In genomic region chr12:1670244-1670814, GRCh38 we compare ENCODE assay signal across 20 cellular contexts. TPM values are rescaled to one million over a fixed set of nuclear protein-coding genes. Genes with fewer than 3 reads are reported as not detected.
DNase-seq lines count a peak whose midpoint lies in the region; ATAC-seq and TF ChIP-seq lines count a peak whose summit lies in the region.
"Had no signal": no experiment of that assay in that cellular context is flagged by ENCODE, and none has a peak within 500 bp of the region (broad histone marks: within the 10 kb centered on the region; RNA-seq: fewer than 3 reads in every experiment).

No MANE protein-coding gene starts in this region.

- no peaks in the 10 kb centered on the region for H3K27me3 ChIP-seq in H9 (ENCODE audit: insufficient read depth, low read length)
- no peaks in the 10 kb centered on the region for H3K27me3 ChIP-seq in PC-9 (ENCODE audit: insufficient read depth, low read depth)
- H3K27me3 ChIP-seq in right atrium auricular region = no peaks in the 10 kb centered on the region
- no peaks in the 10 kb centered on the region for H3K27me3 ChIP-seq in dorsolateral prefrontal cortex
- H3K27me3 ChIP-seq: SJSA1 had no signal

- POLR2A ChIA-PET in PC-9 (lab: Charles Lee; ENCODE audit: unreplicated experiment) = interaction anchor here (0.6 to 1.5 kb wide), 9 partner anchors 8 to 1318 kb away, joined by 3 to 25 read pairs (median 5); partner anchors contain the start of gene ADIPOR2

- H3K79me2 ChIP-seq in H9 (ENCODE audit: insufficient read depth, low read length) (no peaks in the 10 kb centered on the region), PC-9 (ENCODE audit: low read depth) (no peaks in the 10 kb centered on the region)

- H3K4me2 ChIP-seq in H9 (ENCODE audit: insufficient read depth, insufficient read length, low read length) (no peak overlapping the region), PC-9 (peak overlapping the region; percentile 56)

- H3K4ac ChIP-seq in H9 (ENCODE audit: low read depth, low read length) = no peak overlapping the region

- no peak overlapping the region for H4K5ac ChIP-seq in H9 (ENCODE audit: insufficient read length, low read depth, low read length)

- TSS peak; percentile 92 for BruUV-seq in PC-9 (replicated peaks; lab: Mats Ljungman, UMichigan)

- H3K27ac ChIP-seq in H9 (ENCODE audit: insufficient read length, low read depth, low read length) (no peak overlapping the region), PC-9 (peak overlapping the region; percentile 90), right atrium auricular region (peak overlapping the region in 1 of 2 donors; percentile 69), dorsolateral prefrontal cortex (peak overlapping the region in 10 of 59 donors; percentile 2 to 71 (median 8))
- H3K27ac ChIP-seq: SJSA1 had no signal

- peak; percentile 26 for DNase-seq in H9
- DNase-seq in PC-9 = peak; percentile 37 to 75
- DNase-seq in right atrium auricular region (ENCODE audit: low spot score) = peak; percentile 30
- no peak for DNase-seq in progenitor cell of endocrine pancreas (ENCODE audit: low spot score, unreplicated experiment)
- DNase-seq in C1 segment of cervical spinal cord (lab: John Stamatoyannopoulos, UW) = no peak
- no peak for DNase-seq in dorsolateral prefrontal cortex
- DNase-seq: AML-193; amniotic stem cell; effector memory CD4-positive, alpha-beta T cell; NCI-H1092 treated with DMSO at 0.1 percent for 48 hours; NCI-H2107; NCI-H526 treated with DMSO at 0.1 percent for 48 hours; stimulated activated CD4-positive, alpha-beta T cell treated with anti-CD3 and anti-CD28 coated beads, Interleukin-4, amount 100 ng/mL, for 1 hour had no signal

- no peak overlapping the region for H3K56ac ChIP-seq in H9 (ENCODE audit: insufficient read length, low read depth, low read length)

- H3K36me3 ChIP-seq in PC-9 (ENCODE audit: low read depth) (no peaks in the 10 kb centered on the region), right atrium auricular region (no peaks in the 10 kb centered on the region)
- H3K36me3 ChIP-seq: SJSA1 had no signal

- H3K23me2 ChIP-seq in H9 (ENCODE audit: insufficient read length, low read depth, low read length, poor library complexity, severe bottlenecking) = no peaks in the 10 kb centered on the region

- no CpG with 5 or more reads among the region's 11 CpGs for WGBS in H9 (ENCODE audit: extremely low coverage, insufficient read length, low lambda C conversion rate)

- no peak overlapping the region for H2BK15ac ChIP-seq in H9 (ENCODE audit: low read depth, low read length)

- no peaks in the 10 kb centered on the region for H4K20me1 ChIP-seq in H9 (ENCODE audit: control insufficient read depth, insufficient read depth, insufficient read length)
- no peaks in the 10 kb centered on the region for H4K20me1 ChIP-seq in PC-9 (ENCODE audit: insufficient read depth)

- H3K4me3 Mint-ChIP-seq in H9 = no peak overlapping the region
- H3K4me3 Mint-ChIP-seq in progenitor cell of endocrine pancreas (ENCODE audit: low read depth) = no peak overlapping the region
- H3K4me3 Mint-ChIP-seq: central memory CD8-positive, alpha-beta T cell had no signal

- CTCF ChIA-PET in PC-9 (lab: Charles Lee) = interaction anchor here (0.5 to 0.7 kb wide), 4 partner anchors 8 to 557 kb away, joined by 3 to 4 read pairs (median 3); no protein-coding TSS in a partner anchor

- H2BK120ac ChIP-seq in H9 (ENCODE audit: low read depth, low read length, poor library complexity, severe bottlenecking) = no peak overlapping the region

- H3K79me1 ChIP-seq in H9 (ENCODE audit: insufficient read depth, low read depth, low read length, poor library complexity, severe bottlenecking) = no peaks in the 10 kb centered on the region

- H3K18ac ChIP-seq in H9 (ENCODE audit: insufficient read length, low read depth, low read length) = no peak overlapping the region

- H3K4me1 ChIP-seq in H9 (ENCODE audit: insufficient read depth, low read length) (no peaks in the 10 kb centered on the region), PC-9 (replicated peaks; ENCODE audit: insufficient read depth) (peaks cover 24% of the 10 kb centered on the region), right atrium auricular region (peaks cover 0 to 18% of the 10 kb centered on the region in 2 donors)

- no peak overlapping the region for H2BK12ac ChIP-seq in H9 (ENCODE audit: insufficient read length, low read depth, low read length)

- H3K27ac Mint-ChIP-seq in H9 (no peak overlapping the region), progenitor cell of endocrine pancreas (peak overlapping the region; percentile 11)
- H3K27ac Mint-ChIP-seq: activated T-helper 2 cell treated with anti-CD3 and anti-CD28 coated beads, Interferon-gamma antibody, Interleukin-2, Interleukin-4, amounts not matched to agents 10 μg/mL and 5 μg/mL and 100 μg/mL, durations not matched to agents 14 hours and 24 hours and 36 hours had no signal

- H3K9me3 ChIP-seq in H9 (ENCODE audit: control insufficient read depth, low read depth, low read length) (no peaks in the 10 kb centered on the region), PC-9 (ENCODE audit: insufficient read depth, low read depth) (no peaks in the 10 kb centered on the region), right atrium auricular region (no peaks in the 10 kb centered on the region)
- H3K9me3 ChIP-seq: SJSA1 had no signal

- no peak overlapping the region for H3K23ac ChIP-seq in H9 (ENCODE audit: insufficient read length, low read depth, low read length)

- no peak overlapping the region for H2AK5ac ChIP-seq in H9 (ENCODE audit: insufficient read length, low read length)

- no peak overlapping the region for H4K8ac ChIP-seq in H9 (replicated peaks; ENCODE audit: insufficient read length, low read depth, low read length)

- no peak overlapping the region for H3K14ac ChIP-seq in H9 (ENCODE audit: insufficient read depth, low read length)

- H2AFZ ChIP-seq in H9 (ENCODE audit: low read length) = no peak overlapping the region
- 0 out of 2 replicates have a peak overlapping the region, but pooled peaks have one; percentile 24 for H2AFZ ChIP-seq in PC-9

- H2BK5ac ChIP-seq in H9 (ENCODE audit: insufficient read length, low read length) = no peak overlapping the region

- peaks cover 13% of the 10 kb centered on the region; the same call in 1 of the 2 replicates for H3F3A ChIP-seq in PC-9 (ENCODE audit: insufficient read depth, low read depth)

- no peaks in the 10 kb centered on the region for H3K9me3 Mint-ChIP-seq in H9
- H3K9me3 Mint-ChIP-seq in progenitor cell of endocrine pancreas (ENCODE audit: low read depth) = no peaks in the 10 kb centered on the region
- H3K9me3 Mint-ChIP-seq: activated T-helper 2 cell treated with anti-CD3 and anti-CD28 coated beads, Interferon-gamma antibody, Interleukin-2, Interleukin-4, amounts not matched to agents 10 μg/mL and 5 μg/mL and 100 μg/mL, durations not matched to agents 14 hours and 24 hours and 36 hours; central memory CD8-positive, alpha-beta T cell had no signal

- H3K9me2 ChIP-seq in PC-9 (ENCODE audit: insufficient read depth) = no peaks in the 10 kb centered on the region

- ATAC-seq in GM21825 (IDR thresholded peaks at IDR 0.05; ENCODE audit: unreplicated experiment) = no peak
- ATAC-seq in HG02610 (IDR thresholded peaks at IDR 0.05; ENCODE audit: unreplicated experiment) = no peak
- ATAC-seq: GM12878 had no signal

- H4K91ac ChIP-seq in H9 (ENCODE audit: insufficient read length, low read depth, low read length) = no peak overlapping the region

- no peak overlapping the region for H3T11ph ChIP-seq in H9 (ENCODE audit: low read length)

- H3K27me3 Mint-ChIP-seq in H9 (ENCODE audit: low read depth) (peaks cover 3% of the 10 kb centered on the region), progenitor cell of endocrine pancreas (peaks cover 16% of the 10 kb centered on the region)
- H3K27me3 Mint-ChIP-seq: central memory CD8-positive, alpha-beta T cell had no signal

- intact Hi-C loops in PC-9 (cut with micrococcal nuclease; ENCODE audit: unreplicated experiment) = no loop called here
- intact Hi-C loops in dorsolateral prefrontal cortex (cut with DNase I) = no loop called here

- H3K4me1 Mint-ChIP-seq in H9 = 0 out of 4 replicates have a peak, but pooled peaks cover 2 to 3% of the 10 kb centered on the region in 2 experiments
- peaks cover 16% of the 10 kb centered on the region for H3K4me1 Mint-ChIP-seq in progenitor cell of endocrine pancreas (ENCODE audit: low read depth)

- no peak overlapping the region for H3K4me3 ChIP-seq in PC-9
- H3K4me3 ChIP-seq in right atrium auricular region = no peak overlapping the region
- H3K4me3 ChIP-seq in dorsolateral prefrontal cortex = no peak overlapping the region
- H3K4me3 ChIP-seq: GM12878, SJSA1 had no signal

- H3K36me3 Mint-ChIP-seq in H9 (ENCODE audit: insufficient read depth in 1 of 3, low read depth in 3 of 3) (no peaks in the 10 kb centered on the region), progenitor cell of endocrine pancreas (ENCODE audit: insufficient read depth) (no peaks in the 10 kb centered on the region)

- no peak overlapping the region for H3K9ac ChIP-seq in H9 (ENCODE audit: extremely low read depth, insufficient read length, low read length)

- TF ChIP-seq CTCF in H9 (conservative IDR thresholded peaks at IDR 0.05) (no peak), PC-9 (conservative IDR thresholded peaks at IDR 0.05) (no peak), right atrium auricular region (IDR thresholded peaks at IDR 0.05) (no peak), progenitor cell of endocrine pancreas (IDR thresholded peaks at IDR 0.05; ENCODE audit: unreplicated experiment) (no peak), dorsolateral prefrontal cortex (IDR thresholded peaks at IDR 0.05 in 54 of 56, conservative IDR thresholded peaks at IDR 0.05 in 2 of 56; ENCODE audit: low read depth in 1 of 56, partially characterized antibody in 56 of 56) (no peak)

- no peak overlapping the region for H2BK20ac ChIP-seq in H9 (ENCODE audit: low read depth, low read length, poor library complexity, severe bottlenecking)

RNA-seq across cellular contexts. Expression of gene ADIPOR2, which starts 20.5 kb away (rescaled TPM):
- total RNA-seq in H9 (2021) (44.2 and 45.3 TPM in 2 replicates), PC-9 (2021) (76.0 and 107 TPM in 2 replicates), right atrium auricular region (10 to 100 TPM; 19.7 to 23.3 TPM), progenitor cell of endocrine pancreas (83.6 and 85.4 TPM in 2 replicates), dorsolateral prefrontal cortex (100 to 1,000 TPM in 51 of 120 experiments, 10 to 100 TPM in 69; 39.0 to 240 (median 95.0) TPM)

RNA-seq across cellular contexts. Expression of gene WNT5B, which starts 41.3 kb away (rescaled TPM):
- total RNA-seq in H9 (2021) (0.61 and 1.5 TPM in 2 replicates), PC-9 (2021) (33.1 and 50.2 TPM in 2 replicates), right atrium auricular region (1 to 10 TPM; 1.5 to 3.0 TPM), progenitor cell of endocrine pancreas (8.9 and 10.1 TPM in 2 replicates), dorsolateral prefrontal cortex (1 to 10 TPM; 2.2 to 9.3 (median 5.1) TPM)
- total RNA-seq: mononuclear cell had no signal

Comparison
In these comparisons a context has a peak if more than half of its experiments do, and no peak if none do; other contexts are left out.
1. DNase-seq: peak in H9 (single experiment), PC-9 (2 of 2) and right atrium auricular region (single experiment); none in progenitor cell of endocrine pancreas (single experiment), C1 segment of cervical spinal cord (0 of 14) and dorsolateral prefrontal cortex (0 of 10).